Comparison of ENCODE assay signal across 14 cellular contexts in genomic region chr10:117757121-117757795, GRCh38.
"Had no signal": no experiment of that assay in that cellular context is flagged by ENCODE, and none has a peak within 500 bp of the region (broad histone marks: within the 10 kb centered on the region; RNA-seq: fewer than 3 reads in every experiment).

No MANE protein-coding gene starts in this region.

- ATAC-seq: activated T-helper 17 cell treated with anti-CD3 and anti-CD28 coated beads, Interleukin-2, amount 50 U/mL, for 72 hours; left cardiac atrium; naive thymus-derived CD4-positive, alpha-beta T cell; right lobe of liver; stimulated activated naive B cell treated with anti-CD40 and anti-IgM and Interleukin-4, amounts not matched to agents 10 μg/mL and 1 μg/mL and 100 μg/mL, for 72 hours had no signal

- H3K27me3 ChIP-seq: right lobe of liver had no signal

- H3K4me3 ChIP-seq: lung, right lobe of liver had no signal

- H3K36me3 ChIP-seq: right lobe of liver had no signal

- DNase-seq: activated CD4-positive, CD25-positive, alpha-beta regulatory T cell; activated CD8-positive, alpha-beta memory T cell treated with anti-CD3 and anti-CD28 coated beads for 24 hours; activated T-cell treated with anti-CD3 and anti-CD28 coated beads for 4 hours; cortex of kidney; effector CD8-positive, alpha-beta T cell; left cardiac atrium; midbrain; naive thymus-derived CD4-positive, alpha-beta T cell; right lobe of liver; stimulated activated CD4-positive, alpha-beta T cell treated with anti-CD3 and anti-CD28 coated beads, Interleukin-2, amount 100 ng/mL, for 24 hours; stimulated activated naive B cell treated with anti-CD40 and anti-IgM and Interleukin-4, amounts not matched to agents 10 μg/mL and 1 μg/mL and 100 μg/mL, for 72 hours had no signal

- H3K9me3 ChIP-seq: right lobe of liver had no signal

- H3K27ac ChIP-seq: epithelial cell of prostate, right lobe of liver had no signal

- H3K4me1 ChIP-seq: right lobe of liver had no signal
